ENCODE assay signal across 11 cellular contexts in genomic region chr6:16318953-16319720, GRCh38.
A peak's percentile ranks its signal among the peaks of the same experiment; 100 is the strongest.
DNase-seq lines count a peak whose midpoint lies in the region; ATAC-seq, FAIRE-seq and TF ChIP-seq lines count a peak whose summit lies in the region.
"Had no signal": no experiment of that assay in that cellular context is flagged by ENCODE, and none has a peak within 500 bp of the region (broad histone marks: within the 10 kb centered on the region; RNA-seq: fewer than 3 reads in every experiment).

No MANE protein-coding gene starts in this region.

- no peak overlapping the region for H2BK120ac ChIP-seq in trophoblast cell (ENCODE audit: insufficient read depth, low read length, poor library complexity)

- no peak overlapping the region for H2BK12ac ChIP-seq in trophoblast cell (ENCODE audit: low read length)

- DNase-seq in activated CD4-positive, alpha-beta T cell treated with anti-CD3 and anti-CD28 coated beads for 36 hours = no peak
- DNase-seq in activated CD4-positive, alpha-beta T cell treated with anti-CD3 and anti-CD28 coated beads for 48 hours = no peak
- DNase-seq in activated CD4-positive, alpha-beta memory T cell treated with anti-CD3 and anti-CD28 coated beads for 36 hours = no peak
- DNase-seq in foreskin keratinocyte (no peak), trophoblast cell (no peak), GM12892 (ENCODE audit: insufficient read length) (no peak)
- DNase-seq: activated B cell treated with CpG ODN at 0.5 μM for 24 hours, NCI-H526 had no signal

- H3K4me3 ChIP-seq in stomach smooth muscle (ENCODE audit: low read length in 2 of 2) (peak overlapping the region in 1 of 2 donors; percentile 40), trophoblast cell (ENCODE audit: low read depth, low read length) (no peak overlapping the region)
- H3K4me3 ChIP-seq: A549 had no signal

- peak overlapping the region; percentile 93 for H3K27ac Mint-ChIP-seq in activated CD4-positive, alpha-beta T cell treated with anti-CD3 and anti-CD28 coated beads for 36 hours
- peak overlapping the region; percentile 84 for H3K27ac Mint-ChIP-seq in activated CD4-positive, alpha-beta memory T cell treated with anti-CD3 and anti-CD28 coated beads for 36 hours

- H3K9me3 ChIP-seq in stomach smooth muscle (ENCODE audit: control insufficient read depth in 2 of 2, low read length in 2 of 2) (no peaks in the 10 kb centered on the region), trophoblast cell (ENCODE audit: insufficient read depth, low read depth, low read length) (peaks cover 1% of the 10 kb centered on the region)
- H3K9me3 ChIP-seq: A549 had no signal

- peaks cover 0 to 2% of the 10 kb centered on the region in 2 donors for H3K36me3 ChIP-seq in stomach smooth muscle (ENCODE audit: control insufficient read depth in 2 of 2, insufficient read depth in 2 of 2, low read length in 2 of 2)
- no peaks in the 10 kb centered on the region for H3K36me3 ChIP-seq in trophoblast cell (ENCODE audit: control insufficient read depth in 1 of 2, insufficient read depth in 2 of 2, low read length in 2 of 2)

- no CpG with 5 or more reads among the region's 8 CpGs for WGBS in trophoblast cell (ENCODE audit: extremely low coverage, insufficient coverage, insufficient read length)

- no peaks in the 10 kb centered on the region for H3K27me3 Mint-ChIP-seq in activated CD4-positive, alpha-beta T cell treated with anti-CD3 and anti-CD28 coated beads for 36 hours
- no peaks in the 10 kb centered on the region for H3K27me3 Mint-ChIP-seq in activated CD4-positive, alpha-beta memory T cell treated with anti-CD3 and anti-CD28 coated beads for 36 hours
- H3K27me3 Mint-ChIP-seq: activated B cell treated with CpG ODN at 0.5 μM for 24 hours had no signal

- H3K9ac ChIP-seq in stomach smooth muscle (ENCODE audit: low read length in 2 of 2) (no peak overlapping the region), trophoblast cell (ENCODE audit: low read length) (no peak overlapping the region)

- no peak overlapping the region for H4K12ac ChIP-seq in trophoblast cell (ENCODE audit: low read depth, low read length)

- H3K23ac ChIP-seq in trophoblast cell (ENCODE audit: low read length) = no peak overlapping the region

- no peaks in the 10 kb centered on the region for H3K79me2 ChIP-seq in trophoblast cell (ENCODE audit: control insufficient read depth, insufficient read depth, low read length, poor library complexity)

- H3K4me1 ChIP-seq in foreskin keratinocyte = peaks cover 26% of the 10 kb centered on the region
- peaks cover 43% of the 10 kb centered on the region for H3K4me1 ChIP-seq in stomach smooth muscle (ENCODE audit: control insufficient read depth, insufficient read depth, low read length)
- H3K4me1 ChIP-seq in trophoblast cell (ENCODE audit: control insufficient read depth in 1 of 2, insufficient read depth in 2 of 2, low read length in 2 of 2) = peaks cover 12 to 15% of the 10 kb centered on the region in 2 experiments

- H2BK5ac ChIP-seq in trophoblast cell (ENCODE audit: low read depth, low read length, poor library complexity) = no peak overlapping the region

- H4K8ac ChIP-seq in trophoblast cell (ENCODE audit: low read depth, low read length) = no peak overlapping the region

- no peak for TF ChIP-seq POLR2A in GM12892 (IDR thresholded peaks at IDR 0.05; ENCODE audit: low read depth, low read length)

- no peak overlapping the region for H3K18ac ChIP-seq in trophoblast cell (ENCODE audit: low read length)

- intact Hi-C loops in activated CD4-positive, alpha-beta T cell treated with anti-CD3 and anti-CD28 coated beads for 36 hours (cut with DNase I, micrococcal nuclease) = loop anchor here in 1 of 2 experiments (1.0 to 2.0 kb wide), 3 partner anchors 81 to 542 kb away; partner anchors contain the start of gene GMPR
- intact Hi-C loops in activated CD4-positive, alpha-beta memory T cell treated with anti-CD3 and anti-CD28 coated beads for 36 hours (cut with micrococcal nuclease) = loop anchor here (2.0 kb wide), 1 partner anchor 14 kb away; no protein-coding TSS in a partner anchor

- peaks cover 4% of the 10 kb centered on the region for H3K79me1 ChIP-seq in trophoblast cell (ENCODE audit: low read length)

- no peak overlapping the region for H2AFZ ChIP-seq in trophoblast cell (ENCODE audit: insufficient read depth, low read length, poor library complexity)

- ATAC-seq in activated CD4-positive, alpha-beta T cell treated with anti-CD3 and anti-CD28 coated beads for 36 hours = no peak
- ATAC-seq in foreskin keratinocyte (no peak), GM19397 (IDR thresholded peaks at IDR 0.05; ENCODE audit: unreplicated experiment) (no peak)

- POLR2A ChIA-PET in activated CD4-positive, alpha-beta T cell treated with anti-CD3 and anti-CD28 coated beads for 36 hours (lab: Charles Lee) = interaction anchor here (0.5 to 1.0 kb wide), 8 partner anchors 94 to 443 kb away, joined by 3 to 6 read pairs (median 3); no protein-coding TSS in a partner anchor
- POLR2A ChIA-PET in activated CD4-positive, alpha-beta memory T cell treated with anti-CD3 and anti-CD28 coated beads for 36 hours (lab: Charles Lee) = interaction anchor here (0.6 to 1.4 kb wide), 8 partner anchors 8 to 443 kb away, joined by 3 to 7 read pairs (median 4); partner anchors contain the start of gene MYLIP

- peaks cover 70% of the 10 kb centered on the region for H3K4me1 Mint-ChIP-seq in activated CD4-positive, alpha-beta T cell treated with anti-CD3 and anti-CD28 coated beads for 36 hours
- peaks cover 76% of the 10 kb centered on the region for H3K4me1 Mint-ChIP-seq in activated CD4-positive, alpha-beta memory T cell treated with anti-CD3 and anti-CD28 coated beads for 36 hours (ENCODE audit: low read depth)

- H3K27me3 ChIP-seq in foreskin keratinocyte = no peaks in the 10 kb centered on the region
- no peaks in the 10 kb centered on the region for H3K27me3 ChIP-seq in stomach smooth muscle (ENCODE audit: control insufficient read depth in 1 of 2, insufficient read depth in 2 of 2, low read length in 2 of 2)
- H3K27me3 ChIP-seq in trophoblast cell (ENCODE audit: insufficient read depth, low read length) = no peaks in the 10 kb centered on the region

- H3K4me3 Mint-ChIP-seq in activated CD4-positive, alpha-beta T cell treated with anti-CD3 and anti-CD28 coated beads for 36 hours = peak overlapping the region; percentile 67
- H3K4me3 Mint-ChIP-seq in activated CD4-positive, alpha-beta memory T cell treated with anti-CD3 and anti-CD28 coated beads for 36 hours = peak overlapping the region; percentile 11

- CTCF ChIA-PET in activated CD4-positive, alpha-beta T cell treated with anti-CD3 and anti-CD28 coated beads for 36 hours (lab: Charles Lee) = interaction anchor here (0.6 to 3.4 kb wide), 7 partner anchors 10 to 782 kb away, joined by 3 to 33 read pairs (median 3); no protein-coding TSS in a partner anchor
- CTCF ChIA-PET in activated CD4-positive, alpha-beta memory T cell treated with anti-CD3 and anti-CD28 coated beads for 36 hours (lab: Charles Lee) = interaction anchor here (0.7 to 5.7 kb wide), 10 partner anchors 9 to 646 kb away, joined by 3 to 55 read pairs (median 4); no protein-coding TSS in a partner anchor

- H3K14ac ChIP-seq in trophoblast cell (ENCODE audit: low read length) = no peak overlapping the region

- H3K36me3 Mint-ChIP-seq in activated CD4-positive, alpha-beta T cell treated with anti-CD3 and anti-CD28 coated beads for 36 hours (ENCODE audit: low read depth) = peaks cover 2% of the 10 kb centered on the region
- H3K36me3 Mint-ChIP-seq in activated CD4-positive, alpha-beta memory T cell treated with anti-CD3 and anti-CD28 coated beads for 36 hours = no peaks in the 10 kb centered on the region

- H3K9me3 Mint-ChIP-seq in activated CD4-positive, alpha-beta T cell treated with anti-CD3 and anti-CD28 coated beads for 36 hours (ENCODE audit: low read depth) = no peaks in the 10 kb centered on the region
- H3K9me3 Mint-ChIP-seq in activated CD4-positive, alpha-beta memory T cell treated with anti-CD3 and anti-CD28 coated beads for 36 hours = no peaks in the 10 kb centered on the region
- H3K9me3 Mint-ChIP-seq: activated B cell treated with CpG ODN at 0.5 μM for 24 hours had no signal

- FAIRE-seq in GM12892 (lab: Jason Lieb, UNC) = no peak
- FAIRE-seq: A549 had no signal

- H3K27ac ChIP-seq in foreskin keratinocyte (peak overlapping the region; percentile 82), stomach smooth muscle (ENCODE audit: low read length) (peak overlapping the region; percentile 46), trophoblast cell (ENCODE audit: low read depth, low read length) (no peak overlapping the region)
- H3K27ac ChIP-seq: A549 had no signal

- no peak for TF ChIP-seq CTCF in foreskin keratinocyte (conservative IDR thresholded peaks at IDR 0.05)

- H3K4me2 ChIP-seq in trophoblast cell (ENCODE audit: low read length) = no peak overlapping the region

- no peak overlapping the region for H2AK5ac ChIP-seq in trophoblast cell (ENCODE audit: low read length)

- no peak overlapping the region for H4K91ac ChIP-seq in trophoblast cell (ENCODE audit: low read depth, low read length)

- no peak overlapping the region for H3K4ac ChIP-seq in trophoblast cell (ENCODE audit: low read depth, low read length)
